In the genomic region with DNA sequence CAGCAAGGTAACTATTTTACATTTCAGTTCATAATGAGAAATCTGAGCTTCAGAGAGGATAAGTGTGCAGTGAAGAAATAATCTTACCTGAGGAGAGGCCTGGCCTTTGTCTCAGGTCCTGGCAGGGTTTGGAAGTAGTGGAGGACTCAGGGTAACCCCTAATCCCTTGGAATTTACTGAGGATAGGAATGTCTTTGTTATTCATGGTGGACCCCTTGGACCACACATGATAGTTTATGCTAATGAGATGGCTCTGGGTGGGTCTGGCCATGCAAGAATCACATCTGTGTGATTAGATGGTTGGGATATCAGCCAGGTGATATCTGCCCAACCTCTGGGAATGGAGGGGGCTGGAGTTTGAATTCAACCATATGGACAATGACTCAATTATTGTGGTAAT, we compare ENCODE assay signal across 18 cellular contexts.
A peak's percentile ranks its signal among the peaks of the same experiment; 100 is the strongest.
DNase-seq lines count a peak whose midpoint lies in the region; FAIRE-seq and TF ChIP-seq lines count a peak whose summit lies in the region.
"Had no signal": no experiment of that assay in that cellular context is flagged by ENCODE, and none has a peak within 500 bp of the region (broad histone marks: within the 10 kb centered on the region; RNA-seq: fewer than 3 reads in every experiment).

No MANE protein-coding gene starts in this region.

- peak overlapping the region; percentile 90 for H2BK5ac ChIP-seq in H1 (ENCODE audit: low read depth, low read length)
- H2BK5ac ChIP-seq in mesendoderm (ENCODE audit: low read length) = no peak overlapping the region

- H3K4ac ChIP-seq in H1 (replicated peaks; ENCODE audit: insufficient read length, low read depth, low read length) (peak overlapping the region; percentile 63), mesendoderm (ENCODE audit: low read depth, low read length) (no peak overlapping the region)

- 0 out of 4 replicates have a peak, but pooled peaks of 1 of the 2 experiments have one; percentile 4 for TF ChIP-seq RAD21 in H1 (IDR thresholded peaks at IDR 0.05 in 1 of 2, conservative IDR thresholded peaks at IDR 0.05 in 1 of 2; ENCODE audit: low read depth in 2 of 2, low read length in 2 of 2)

- peak overlapping the region; percentile 68 for H2BK120ac ChIP-seq in H1 (replicated peaks; ENCODE audit: low read depth, low read length)
- no peak overlapping the region for H2BK120ac ChIP-seq in mesendoderm (ENCODE audit: low read depth, low read length)

- no peak overlapping the region for H3K14ac ChIP-seq in H1 (ENCODE audit: insufficient read length)

- H3K27ac ChIP-seq in HUES48 (ENCODE audit: low read depth, low read length) (peak overlapping the region; percentile 95), H1 (ENCODE audit: low read depth, low read length) (no peak overlapping the region; the same call in 1 of the 2 replicates), mesendoderm (ENCODE audit: low read depth, low read length) (no peak overlapping the region)
- H3K27ac ChIP-seq: A549, C4-2B had no signal

- H2BK12ac ChIP-seq in H1 (ENCODE audit: low read depth, low read length) = peak overlapping the region; percentile 64; the same call in 1 of the 2 replicates

- FAIRE-seq in H1 (lab: Jason Lieb, UNC) = peak; percentile 78
- FAIRE-seq: A549, G401.6, GM12891 had no signal

- no peak overlapping the region for H2AFZ ChIP-seq in H1 (ENCODE audit: low read length)

- H3K9me3 ChIP-seq in HUES48 (ENCODE audit: control insufficient read depth, insufficient read depth, low read length) (peaks cover 22% of the 10 kb centered on the region), H1 (ENCODE audit: insufficient read depth in 2 of 2, low read depth in 1 of 2, low read length in 1 of 2) (peaks cover 4 to 10% of the 10 kb centered on the region in 2 experiments)
- H3K9me3 ChIP-seq: A549, BE2C had no signal

- peak overlapping the region; percentile 12; the same call in 1 of the 2 replicates for H3K9ac ChIP-seq in HUES48 (ENCODE audit: low read depth, low read length)
- no peak overlapping the region for H3K9ac ChIP-seq in H1 (replicated peaks in 1 of 4; ENCODE audit: extremely low read depth in 1 of 4, low read depth in 3 of 4, low read length in 3 of 4)
- no peak overlapping the region for H3K9ac ChIP-seq in mesendoderm (ENCODE audit: low read length)

- no peaks in the 10 kb centered on the region for H3K23me2 ChIP-seq in H1 (ENCODE audit: low read depth, low read length)

- POLR2A ChIA-PET in H1 (lab: Charles Lee; ENCODE audit: partially characterized antibody) = interaction anchor here (1.7 to 4.5 kb wide), 2 partner anchors 11 to 16 kb away, joined by 6 to 30 read pairs; no protein-coding TSS in a partner anchor

- no peak overlapping the region for H3K4me3 ChIP-seq in HUES48 (ENCODE audit: low read depth, low read length)
- H3K4me3 ChIP-seq in H1 (ENCODE audit: extremely low read depth in 1 of 4, insufficient read depth in 2 of 4, low read depth in 3 of 4, low read length in 4 of 4) = peak overlapping the region in 1 of 4 experiments; percentile 10; a peak in 1 of 8 replicates
- H3K4me3 ChIP-seq in mesendoderm (ENCODE audit: low read length) = no peak overlapping the region
- H3K4me3 ChIP-seq: A549 had no signal

- H4K5ac ChIP-seq in H1 (ENCODE audit: insufficient read length, low read depth, low read length) = peak overlapping the region; percentile 55
- H4K5ac ChIP-seq in mesendoderm (ENCODE audit: low read length) = no peak overlapping the region

- H4K91ac ChIP-seq in H1 (replicated peaks; ENCODE audit: insufficient read length, low read length) = peak overlapping the region; percentile 53

- H2BK15ac ChIP-seq in H1 (ENCODE audit: low read length) = no peak overlapping the region
- no peak overlapping the region for H2BK15ac ChIP-seq in mesendoderm (replicated peaks; ENCODE audit: low read depth)

- H4K20me1 ChIP-seq in H1 (replicated peaks in 1 of 2; ENCODE audit: control insufficient read depth in 1 of 2, insufficient read depth in 2 of 2, low read length in 2 of 2) = no peaks in the 10 kb centered on the region

- H3K56ac ChIP-seq in H1 (replicated peaks; ENCODE audit: insufficient read length, low read depth, low read length) = peak overlapping the region; percentile 1
- no peak overlapping the region for H3K56ac ChIP-seq in mesendoderm (ENCODE audit: low read length)

- H3K36me3 ChIP-seq in HUES48 (ENCODE audit: control insufficient read depth, insufficient read depth, low read length) (0 out of 2 replicates have a peak, but pooled peaks cover 5% of the 10 kb centered on the region), H1 (ENCODE audit: control insufficient read depth in 2 of 4, insufficient read depth in 4 of 4, low read length in 3 of 4) (peaks cover 0 to 38% (median 9%) of the 10 kb centered on the region in 4 experiments; a peak in 5 of 8 replicates), mesendoderm (ENCODE audit: control insufficient read depth, insufficient read depth, low read length) (no peaks in the 10 kb centered on the region)
- H3K36me3 ChIP-seq: BE2C had no signal

- DNase-seq in H1 (ENCODE audit: low read depth in 1 of 2, low spot score in 2 of 2) (no peak), mesendoderm (peak; percentile 56), anterior cingulate cortex (lab: John Stamatoyannopoulos, UW) (no peak), cardiac septum (ENCODE audit: low spot score) (no peak), nucleus accumbens (lab: John Stamatoyannopoulos, UW) (no peak)
- DNase-seq: BE2C; CD4-positive, alpha-beta memory T cell; DMS153; DMS79 treated with DMSO at 0.1 percent for 48 hours; EL; GOT3; IMR-90; KBM-7 had no signal

- CTCF ChIA-PET in H1 (lab: Charles Lee; ENCODE audit: partially characterized antibody) = interaction anchor here (1.6 kb wide), 1 partner anchor 12 kb away, joined by 5 read pairs; no protein-coding TSS in a partner anchor

- TF ChIP-seq CTCF in H1 (IDR thresholded peaks at IDR 0.05; ENCODE audit: control extremely low read depth in 1 of 3, insufficient read depth in 1 of 3, low read depth in 1 of 3, low read length in 3 of 3) = no peak

- no peak for TF ChIP-seq POLR2A in H1 (IDR thresholded peaks at IDR 0.05; ENCODE audit: control extremely low read depth in 1 of 2, low read depth in 2 of 2, low read length in 2 of 2)

- H3K79me2 ChIP-seq in H1 (ENCODE audit: control insufficient read depth in 1 of 2, insufficient read depth in 2 of 2, low read length in 2 of 2) = peaks cover 0 to 21% of the 10 kb centered on the region in 2 experiments; a peak in 2 of 4 replicates
- H3K79me2 ChIP-seq in mesendoderm (ENCODE audit: control insufficient read depth, insufficient read depth, low read length) = no peaks in the 10 kb centered on the region

- H3K27me3 ChIP-seq in HUES48 (ENCODE audit: control insufficient read depth, insufficient read depth, low read length) (no peaks in the 10 kb centered on the region), H1 (replicated peaks in 1 of 4; ENCODE audit: control insufficient read depth in 3 of 4, extremely low read depth in 1 of 4, insufficient read depth in 3 of 4, low read length in 3 of 4) (no peaks in the 10 kb centered on the region), mesendoderm (ENCODE audit: insufficient read depth, low read length, poor library complexity) (no peaks in the 10 kb centered on the region)
- H3K27me3 ChIP-seq: BE2C had no signal

- H3K79me1 ChIP-seq in H1 (ENCODE audit: low read depth, low read length) = no peaks in the 10 kb centered on the region; the same call in 1 of the 2 replicates
- no peaks in the 10 kb centered on the region for H3K79me1 ChIP-seq in mesendoderm (ENCODE audit: low read length)

- H4K8ac ChIP-seq in H1 (ENCODE audit: extremely low read depth, insufficient read depth, low read length) = no peak overlapping the region
- no peak overlapping the region for H4K8ac ChIP-seq in mesendoderm (ENCODE audit: low read depth, low read length)

- H2AK5ac ChIP-seq in H1 (ENCODE audit: low read depth, low read length) (no peak overlapping the region), mesendoderm (ENCODE audit: low read length) (no peak overlapping the region)

- H3K4me2 ChIP-seq in H1 (ENCODE audit: insufficient read depth in 1 of 2, low read depth in 2 of 2, low read length in 2 of 2) (no peak overlapping the region), mesendoderm (ENCODE audit: low read length) (no peak overlapping the region)
- H3K4me2 ChIP-seq: A549 had no signal

- H2BK20ac ChIP-seq in H1 (ENCODE audit: low read length) = peak overlapping the region; percentile 73; the same call in 1 of the 2 replicates

- intact Hi-C loops in cardiac septum (cut with DNase I) = no loop called here

- H3K18ac ChIP-seq in H1 (ENCODE audit: extremely low read depth, low read length) (no peak overlapping the region; the same call in 1 of the 2 replicates), mesendoderm (ENCODE audit: low read length) (peak overlapping the region; percentile 18)

- H3K4me1 ChIP-seq in HUES48 (ENCODE audit: control insufficient read depth, insufficient read depth, low read length) = peaks cover 42% of the 10 kb centered on the region
- peaks cover 0 to 20% (median 15%) of the 10 kb centered on the region in 4 experiments; a peak in 5 of 7 replicates for H3K4me1 ChIP-seq in H1 (replicated peaks in 1 of 4; ENCODE audit: control insufficient read depth in 3 of 4, insufficient read depth in 4 of 4, low read length in 3 of 4)
- peaks cover 2% of the 10 kb centered on the region for H3K4me1 ChIP-seq in mesendoderm (ENCODE audit: control insufficient read depth, low read depth, low read length)
- H3K4me1 ChIP-seq: BE2C had no signal

- TF ChIP-seq EP300 in H1 (IDR thresholded peaks at IDR 0.05; ENCODE audit: borderline replicate concordance in 1 of 2, low read depth in 2 of 2, low read length in 2 of 2) = peak in 1 of 2 experiments; percentile 7; a peak in 1 of 3 replicates

- no peak overlapping the region for H3K23ac ChIP-seq in H1 (ENCODE audit: insufficient read length)
- H3K23ac ChIP-seq in mesendoderm (ENCODE audit: low read length) = no peak overlapping the region

TF ChIP-seq in H1, 55 proteins besides CTCF, POLR2A, EP300 and RAD21:
- TF ChIP-seq BRCA1 (IDR thresholded peaks at IDR 0.05; ENCODE audit: low read depth, low read length) = no peak
- no peak for TF ChIP-seq FOSL1 (IDR thresholded peaks at IDR 0.05; ENCODE audit: insufficient read depth, low read depth, low read length)
- TF ChIP-seq POU5F1 (IDR thresholded peaks at IDR 0.05; ENCODE audit: low read depth, low read length) = 0 out of 2 replicates have a peak, but pooled peaks have one; percentile 72
- TF ChIP-seq TEAD4 (IDR thresholded peaks at IDR 0.05; ENCODE audit: low read depth, low read length) = peak; percentile 96
- 0 out of 4 replicates have a peak, but pooled peaks of 1 of the 2 experiments have one; percentile 30 for TF ChIP-seq HDAC2 (IDR thresholded peaks at IDR 0.05; ENCODE audit: borderline replicate concordance in 1 of 2, low read depth in 2 of 2, low read length in 2 of 2)
- TF ChIP-seq SP1 (IDR thresholded peaks at IDR 0.05; ENCODE audit: low read depth, low read length) = 0 out of 2 replicates have a peak, but pooled peaks have one; percentile 37
